1 cellular context compared by ENCODE assay signal in genomic region chr6:113287396-113287795, GRCh38.
TF ChIP-seq lines count a peak whose summit lies in the region.

No MANE protein-coding gene starts in this region.

TF ChIP-seq in GM12878, 131 proteins besides CTCF, POLR2A, EP300 and RAD21 (continued from another document):
- TF ChIP-seq USF1 (IDR thresholded peaks at IDR 0.05; ENCODE audit: borderline replicate concordance, extremely low read length, insufficient read depth, low read depth, low read length) (no peak), CEBPB (IDR thresholded peaks at IDR 0.05; ENCODE audit: borderline replicate concordance in 1 of 2, low read depth in 2 of 2, low read length in 2 of 2) (0 out of 4 replicates have a peak, but pooled peaks of 1 of the 2 experiments have one; percentile 38), MYC (IDR thresholded peaks at IDR 0.05; ENCODE audit: insufficient read depth, insufficient read length, insufficient replicate concordance, low read length, severe bottlenecking) (no peak), ZBED1 (IDR thresholded peaks at IDR 0.05; ENCODE audit: borderline replicate concordance) (peak; percentile 32; the same call in 1 of the 2 replicates), RAD51 (IDR thresholded peaks at IDR 0.05) (no peak), ZNF622 (IDR thresholded peaks at IDR 0.05) (no peak)
